Comparison of ENCODE assay signal across 26 cellular contexts in the genomic region with DNA sequence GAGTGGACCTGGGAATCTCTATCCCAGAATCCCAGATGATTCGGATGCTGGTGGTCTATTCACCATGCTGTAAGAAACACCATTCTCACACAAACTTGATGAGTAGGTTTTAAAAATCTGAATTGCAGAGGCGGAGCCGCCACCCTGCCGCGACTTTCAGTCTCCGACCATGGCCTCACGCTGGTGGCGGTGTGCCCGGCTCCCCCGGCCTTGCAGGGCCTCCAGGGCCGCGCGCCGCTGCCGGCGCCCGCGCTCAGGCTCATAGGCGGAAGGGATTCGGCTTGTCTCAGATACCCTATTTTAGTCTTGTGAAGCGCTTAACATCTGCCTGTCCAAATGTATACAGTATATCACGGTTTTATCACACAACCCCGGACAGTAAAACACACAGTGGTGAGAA.
"Had no signal": no experiment of that assay in that cellular context is flagged by ENCODE, and none has a peak within 500 bp of the region (broad histone marks: within the 10 kb centered on the region; RNA-seq: fewer than 3 reads in every experiment).

No MANE protein-coding gene starts in this region.

- H3K27ac Mint-ChIP-seq: activated CD4-positive, alpha-beta memory T cell treated with anti-CD3 and anti-CD28 coated beads, Interleukin-2, amount 10 ng/mL, durations not matched to agents 7 days and 5 days; activated CD4-positive, alpha-beta T cell treated with anti-CD3 and anti-CD28 coated beads, Interleukin-2, amount 10 ng/mL, durations not matched to agents 7 days and 5 days; activated naive CD4-positive, alpha-beta T cell treated with anti-CD3 and anti-CD28 coated beads, Interleukin-2, amount 50 U/mL, for 24 hours; activated naive CD8-positive, alpha-beta T cell treated with anti-CD3 and anti-CD28 coated beads, Interleukin-2, amount 50 U/mL, for 24 hours; activated T-cell treated with anti-CD3 and anti-CD28 coated beads, Interleukin-2, amount 50 U/mL, for 24 hours; dendritic cell treated with granulocyte-macrophage colony-stimulating factor and Interleukin-4, amounts not matched to agents 40 ng/mL and 50 ng/mL, for 4 days; natural killer cell treated with Interleukin-12 subunit alpha and Interleukin-12 subunit beta and Interleukin-15 and Interleukin-18, amount 100 ng/mL, for 72 hours; progenitor cell of endocrine pancreas; stimulated activated naive B cell treated with anti-CD40 and anti-IgM and Interleukin-4, amounts not matched to agents 10 μg/mL and 1 μg/mL and 100 μg/mL, for 72 hours had no signal

- H3K9me3 ChIP-seq: esophagus muscularis mucosa, stomach, thyroid gland, upper lobe of right lung had no signal

- H3K9me3 Mint-ChIP-seq: activated naive CD4-positive, alpha-beta T cell treated with anti-CD3 and anti-CD28 coated beads, Interleukin-2, amount 50 U/mL, for 24 hours; activated naive CD8-positive, alpha-beta T cell treated with anti-CD3 and anti-CD28 coated beads, Interleukin-2, amount 50 U/mL, for 24 hours; central memory CD8-positive, alpha-beta T cell; dendritic cell treated with granulocyte-macrophage colony-stimulating factor and Interleukin-4, amounts not matched to agents 40 ng/mL and 50 ng/mL, for 4 days; natural killer cell treated with Interleukin-12 subunit alpha and Interleukin-12 subunit beta and Interleukin-15 and Interleukin-18, amount 100 ng/mL, for 72 hours; stimulated activated naive B cell treated with anti-CD40 and anti-IgM and Interleukin-4, amounts not matched to agents 10 μg/mL and 1 μg/mL and 100 μg/mL, for 72 hours had no signal

- H3K27me3 Mint-ChIP-seq: activated CD4-positive, alpha-beta memory T cell treated with anti-CD3 and anti-CD28 coated beads, Interleukin-2, amount 10 ng/mL, durations not matched to agents 7 days and 5 days; activated CD4-positive, alpha-beta T cell treated with anti-CD3 and anti-CD28 coated beads, Interleukin-2, amount 10 ng/mL, durations not matched to agents 7 days and 5 days; activated naive CD4-positive, alpha-beta T cell treated with anti-CD3 and anti-CD28 coated beads, Interleukin-2, amount 50 U/mL, for 24 hours; activated naive CD8-positive, alpha-beta T cell treated with anti-CD3 and anti-CD28 coated beads, Interleukin-2, amount 50 U/mL, for 24 hours; activated T-cell treated with anti-CD3 and anti-CD28 coated beads, Interleukin-2, amount 50 U/mL, for 24 hours; central memory CD8-positive, alpha-beta T cell; dendritic cell treated with granulocyte-macrophage colony-stimulating factor and Interleukin-4, amounts not matched to agents 40 ng/mL and 50 ng/mL, for 4 days; natural killer cell treated with Interleukin-12 subunit alpha and Interleukin-12 subunit beta and Interleukin-15 and Interleukin-18, amount 100 ng/mL, for 72 hours; progenitor cell of endocrine pancreas; stimulated activated naive B cell treated with anti-CD40 and anti-IgM and Interleukin-4, amounts not matched to agents 10 μg/mL and 1 μg/mL and 100 μg/mL, for 72 hours had no signal

- H3K36me3 ChIP-seq: esophagus muscularis mucosa, heart right ventricle, left ventricle myocardium inferior, stomach, thyroid gland, upper lobe of right lung had no signal

- H3K27me3 ChIP-seq: foreskin keratinocyte, stomach, thyroid gland, upper lobe of right lung had no signal

- H3K4me3 Mint-ChIP-seq: activated CD4-positive, alpha-beta memory T cell treated with anti-CD3 and anti-CD28 coated beads, Interleukin-2, amount 10 ng/mL, durations not matched to agents 7 days and 5 days; activated CD4-positive, alpha-beta T cell treated with anti-CD3 and anti-CD28 coated beads, Interleukin-2, amount 10 ng/mL, durations not matched to agents 7 days and 5 days; activated naive CD4-positive, alpha-beta T cell treated with anti-CD3 and anti-CD28 coated beads, Interleukin-2, amount 50 U/mL, for 24 hours; activated naive CD8-positive, alpha-beta T cell treated with anti-CD3 and anti-CD28 coated beads, Interleukin-2, amount 50 U/mL, for 24 hours; activated T-cell treated with anti-CD3 and anti-CD28 coated beads, Interleukin-2, amount 50 U/mL, for 24 hours; central memory CD8-positive, alpha-beta T cell; dendritic cell treated with granulocyte-macrophage colony-stimulating factor and Interleukin-4, amounts not matched to agents 40 ng/mL and 50 ng/mL, for 4 days; natural killer cell treated with Interleukin-12 subunit alpha and Interleukin-12 subunit beta and Interleukin-15 and Interleukin-18, amount 100 ng/mL, for 72 hours; stimulated activated naive B cell treated with anti-CD40 and anti-IgM and Interleukin-4, amounts not matched to agents 10 μg/mL and 1 μg/mL and 100 μg/mL, for 72 hours had no signal

- DNase-seq: activated CD4-positive, alpha-beta memory T cell treated with anti-CD3 and anti-CD28 coated beads, Interleukin-2, amount 10 ng/mL, durations not matched to agents 7 days and 5 days; activated CD4-positive, alpha-beta T cell treated with anti-CD3 and anti-CD28 coated beads for 1 hour; activated CD4-positive, alpha-beta T cell treated with anti-CD3 and anti-CD28 coated beads, Interleukin-2, amount 10 ng/mL, durations not matched to agents 7 days and 5 days; activated CD8-positive, alpha-beta memory T cell treated with anti-CD3 and anti-CD28 coated beads, Interleukin-2, amount 50 U/mL, for 48 hours; activated naive CD8-positive, alpha-beta T cell treated with anti-CD3 and anti-CD28 coated beads, Interleukin-2, amount 50 U/mL, for 24 hours; activated T-cell treated with anti-CD3 and anti-CD28 coated beads, Interleukin-2, amount 50 U/mL, for 24 hours; foreskin keratinocyte; heart right ventricle; left ventricle myocardium inferior; mesendoderm; retina; stimulated activated CD4-positive, alpha-beta T cell treated with anti-CD3 and anti-CD28 coated beads, Interleukin-15, amount 100 ng/mL, for 24 hours; stimulated activated CD4-positive, alpha-beta T cell treated with anti-CD3 and anti-CD28 coated beads, Interleukin-2, amount 100 ng/mL, for 24 hours; stimulated activated naive B cell treated with anti-CD40 and anti-IgM and Interleukin-4, amounts not matched to agents 10 μg/mL and 1 μg/mL and 100 μg/mL, for 72 hours; stomach; T-helper 2 cell; thyroid gland; upper lobe of right lung had no signal

- H3K4me2 ChIP-seq: smooth muscle cell had no signal

- H3K27ac ChIP-seq: esophagus muscularis mucosa, foreskin keratinocyte, heart right ventricle, left ventricle myocardium inferior, stomach, thyroid gland, upper lobe of right lung had no signal

- H3K4me3 ChIP-seq: esophagus muscularis mucosa, heart right ventricle, left ventricle myocardium inferior, lung, smooth muscle cell, stomach, thyroid gland, upper lobe of right lung had no signal

- H3K4me1 ChIP-seq: foreskin keratinocyte had no signal
